Comparison of ENCODE assay signal across 1 cellular context in genomic region chr10:78170026-78170475, GRCh38.
TF ChIP-seq lines count a peak whose summit lies in the region.

No MANE protein-coding gene starts in this region.

TF ChIP-seq in H1, 55 proteins besides CTCF, POLR2A, EP300 and RAD21 (continued from another document):
- TF ChIP-seq TEAD4 (IDR thresholded peaks at IDR 0.05; ENCODE audit: low read depth, low read length), result no peak
- TF ChIP-seq SP4 (IDR thresholded peaks at IDR 0.05; ENCODE audit: low read length), result no peak
- no peak for TF ChIP-seq JUN (IDR thresholded peaks at IDR 0.05; ENCODE audit: low read depth, low read length)
- no peak for TF ChIP-seq MAFK (IDR thresholded peaks at IDR 0.05; ENCODE audit: low read depth, low read length)
- no peak for TF ChIP-seq TBP (IDR thresholded peaks at IDR 0.05; ENCODE audit: low read depth, low read length)
- TF ChIP-seq BRCA1 (IDR thresholded peaks at IDR 0.05; ENCODE audit: low read depth, low read length), result no peak
- TF ChIP-seq PHF8 (conservative IDR thresholded peaks at IDR 0.05; ENCODE audit: low read depth, low read length), result no peak
- TF ChIP-seq EGR1 (IDR thresholded peaks at IDR 0.05; ENCODE audit: borderline replicate concordance, low read depth, low read length), result no peak
- no peak for TF ChIP-seq NRF1 (IDR thresholded peaks at IDR 0.05; ENCODE audit: low read depth, low read length)
